14 cellular contexts compared by ENCODE assay signal in genomic region chr2:72794572-72794971, GRCh38. TPM values are rescaled to one million over a fixed set of nuclear protein-coding genes. Genes with fewer than 3 reads are reported as not detected.
DNase-seq lines count a peak whose midpoint lies in the region; ATAC-seq and TF ChIP-seq lines count a peak whose summit lies in the region.
"Had no signal": no experiment of that assay in that cellular context is flagged by ENCODE, and none has a peak within 500 bp of the region (broad histone marks: within the 10 kb centered on the region; RNA-seq: fewer than 3 reads in every experiment).

No MANE protein-coding gene starts in this region.

- DNase-seq in A172 (ENCODE audit: low spot score): peak; percentile 62
- peak; percentile 12 for DNase-seq in Daoy (ENCODE audit: low read depth)
- DNase-seq in RWPE2 (ENCODE audit: low spot score): no peak
- no peak for DNase-seq in hepatocyte (ENCODE audit: low spot score)
- DNase-seq in NCI-H345 treated with DMSO at 0.1 percent for 48 hours (lab: John Stamatoyannopoulos, UW; ENCODE audit: unreplicated experiment): no peak
- DNase-seq in amniotic stem cell (lab: John Stamatoyannopoulos, UW): no peak
- DNase-seq in GM10266 (ENCODE audit: extremely low spot score): no peak
- DNase-seq: activated CD4-positive, alpha-beta T cell treated with anti-CD3 and anti-CD28 coated beads, Interleukin-2, amount 50 U/mL, for 1 hour; DMS79 treated with DMSO at 0.1 percent for 48 hours; immature natural killer cell; MG63; NCI-H187 treated with DMSO at 0.1 percent for 48 hours; NCI-H748 treated with DMSO at 0.1 percent for 48 hours had no signal

- no peak overlapping the region for H2AFZ ChIP-seq in hepatocyte

- H3K4me3 ChIP-seq in RWPE2 (ENCODE audit: severe bottlenecking) (no peak overlapping the region), hepatocyte (no peak overlapping the region)
- H3K4me3 ChIP-seq: MG63 had no signal

- H3K27ac ChIP-seq in RWPE2 (ENCODE audit: poor library complexity, severe bottlenecking) (peak overlapping the region; percentile 73), hepatocyte (peak overlapping the region; percentile 0)

- peaks cover under 1% of the 10 kb centered on the region for H4K20me1 ChIP-seq in hepatocyte (ENCODE audit: insufficient read depth, poor library complexity, severe bottlenecking)

- no peaks in the 10 kb centered on the region for H3K27me3 ChIP-seq in RWPE2 (ENCODE audit: insufficient read depth, poor library complexity, severe bottlenecking)
- H3K27me3 ChIP-seq in hepatocyte: no peaks in the 10 kb centered on the region
- H3K27me3 ChIP-seq: MG63 had no signal

- H3K4me1 ChIP-seq in RWPE2 (ENCODE audit: insufficient read depth, poor library complexity, severe bottlenecking): peaks cover 22% of the 10 kb centered on the region
- peaks cover 5% of the 10 kb centered on the region for H3K4me1 ChIP-seq in hepatocyte (ENCODE audit: insufficient read depth)

- ATAC-seq in RWPE2 (ENCODE audit: low read depth) (peak; percentile 73), GM21423 (IDR thresholded peaks at IDR 0.05; ENCODE audit: unreplicated experiment) (no peak)

- no peaks in the 10 kb centered on the region for H3K9me2 ChIP-seq in hepatocyte (replicated peaks; ENCODE audit: insufficient read depth)

- no peak for TF ChIP-seq CTCF in RWPE2 (IDR thresholded peaks at IDR 0.05; ENCODE audit: poor library complexity, severe bottlenecking)
- no peak for TF ChIP-seq CTCF in hepatocyte (IDR thresholded peaks at IDR 0.05; ENCODE audit: poor library complexity)
- TF ChIP-seq CTCF in GM10266 (IDR thresholded peaks at IDR 0.05; ENCODE audit: control insufficient read depth, insufficient read depth, low read depth, missing control alignments): no peak

- 81% methylated on average over 1 of the region's 1 CpG for WGBS in hepatocyte (ENCODE audit: low lambda C conversion rate, missing lambda C conversion rate)

- peaks cover 49% of the 10 kb centered on the region for H3K79me2 ChIP-seq in hepatocyte

- H3K4me2 ChIP-seq in hepatocyte: no peak overlapping the region

- H3K9me3 ChIP-seq in RWPE2 (ENCODE audit: severe bottlenecking): no peaks in the 10 kb centered on the region
- H3K9me3 ChIP-seq in hepatocyte (ENCODE audit: low read depth): no peaks in the 10 kb centered on the region
- H3K9me3 ChIP-seq: MG63 had no signal

- H3K36me3 ChIP-seq in RWPE2 (ENCODE audit: low read depth): no peaks in the 10 kb centered on the region
- no peaks in the 10 kb centered on the region for H3K36me3 ChIP-seq in hepatocyte (replicated peaks; ENCODE audit: insufficient read depth, low read depth)
- H3K36me3 ChIP-seq: MG63 had no signal

RNA-seq across cellular contexts. Expression of gene EXOC6B, which starts 31.3 kb away (rescaled TPM):
- 26.1 and 34.4 TPM in 2 replicates for total RNA-seq in A172 (2014; rRNA removed; shearing (Covaris generic))
- 7.6 and 15.7 TPM in 2 replicates for total RNA-seq in Daoy (2014; rRNA removed; shearing (Covaris generic))
- 36.2 and 50.0 TPM in 2 replicates for total RNA-seq in hepatocyte
- polyA plus RNA-seq in hepatocyte: 11.1 and 11.8 TPM in 2 replicates

Comparison
In these comparisons a context has a peak if more than half of its experiments do, and no peak if none do; other contexts are left out.
1. DNase-seq: peak in A172 (single experiment) and Daoy (single experiment); none in RWPE2 (single experiment), hepatocyte (single experiment), NCI-H345 treated with DMSO at 0.1 percent for 48 hours (single experiment), amniotic stem cell (single experiment) and GM10266 (single experiment).